9 cellular contexts compared by ENCODE assay signal in genomic region chr14:89773644-89774316, GRCh38.
DNase-seq lines count a peak whose midpoint lies in the region; ATAC-seq and TF ChIP-seq lines count a peak whose summit lies in the region.
"Had no signal": no experiment of that assay in that cellular context is flagged by ENCODE, and none has a peak within 500 bp of the region (broad histone marks: within the 10 kb centered on the region; RNA-seq: fewer than 3 reads in every experiment).

No MANE protein-coding gene starts in this region.

- peak; percentile 83 for DNase-seq in NCI-H510A (lab: John Stamatoyannopoulos, UW)
- DNase-seq in activated CD8-positive, alpha-beta memory T cell treated with anti-CD3 and anti-CD28 coated beads for 48 hours (ENCODE audit: low read depth in 2 of 3, low spot score in 2 of 3): peak; percentile 16 to 26 (median 22)
- peak; percentile 69 for DNase-seq in Right ventricle myocardium superior
- DNase-seq in stimulated activated CD4-positive, alpha-beta T cell treated with anti-CD3 and anti-CD28 coated beads, Interleukin-4, amount 100 ng/mL, for 1 hour: peak; percentile 71
- DNase-seq in dorsolateral prefrontal cortex: no peak
- DNase-seq in ovary: no peak

- intact Hi-C loops in Right ventricle myocardium superior (cut with DNase I) (loop anchor here (5.0 kb wide), 1 partner anchor 731 kb away; no protein-coding TSS in a partner anchor), dorsolateral prefrontal cortex (cut with DNase I) (loop anchor here in 1 of 2 donors (10.0 kb wide), 1 partner anchor 729 kb away; no protein-coding TSS in a partner anchor), ovary (cut with DNase I) (no loop called here)

- ATAC-seq in GM18907 (IDR thresholded peaks at IDR 0.05; ENCODE audit: unreplicated experiment) (peak; percentile 87), HG02970 (IDR thresholded peaks at IDR 0.05; ENCODE audit: low FRiP score, unreplicated experiment) (peak; percentile 65), Right ventricle myocardium superior (ENCODE audit: poor library complexity) (peak; percentile 43)

- TF ChIP-seq CTCF in dorsolateral prefrontal cortex (IDR thresholded peaks at IDR 0.05 in 54 of 56, conservative IDR thresholded peaks at IDR 0.05 in 2 of 56; ENCODE audit: low read depth in 1 of 56, partially characterized antibody in 56 of 56) (no peak), ovary (IDR thresholded peaks at IDR 0.05) (no peak)

- H3K27me3 ChIP-seq in dorsolateral prefrontal cortex (no peaks in the 10 kb centered on the region), ovary (no peaks in the 10 kb centered on the region)

- no peak overlapping the region for H3K4me3 ChIP-seq in dorsolateral prefrontal cortex
- H3K4me3 ChIP-seq in ovary: no peak overlapping the region

- H3K36me3 ChIP-seq in ovary: no peaks in the 10 kb centered on the region

- TF ChIP-seq EP300 in ovary (IDR thresholded peaks at IDR 0.05): no peak

- H3K9me3 ChIP-seq in ovary: no peaks in the 10 kb centered on the region

- WGBS in ovary, 3 donors: 77 to 92% (median 81%) methylated on average over 12 of the region's 12 CpGs

- H3K4me1 ChIP-seq in ovary (ENCODE audit: insufficient read depth): no peaks in the 10 kb centered on the region

- no peak for TF ChIP-seq POLR2A in ovary (IDR thresholded peaks at IDR 0.05)

- H3K27ac ChIP-seq in dorsolateral prefrontal cortex (no peak overlapping the region), ovary (no peak overlapping the region)
- H3K27ac ChIP-seq: epithelial cell of prostate had no signal

Comparison
In these comparisons a context has a peak if more than half of its experiments do, and no peak if none do; other contexts are left out.
1. DNase-seq: peak in NCI-H510A (single experiment), activated CD8-positive, alpha-beta memory T cell treated with anti-CD3 and anti-CD28 coated beads for 48 hours (3 of 3), Right ventricle myocardium superior (single experiment) and stimulated activated CD4-positive, alpha-beta T cell treated with anti-CD3 and anti-CD28 coated beads, Interleukin-4, amount 100 ng/mL, for 1 hour (single experiment); none in dorsolateral prefrontal cortex (0 of 10) and ovary (0 of 5).
2. Peak in every context shown above with its lines, with median percentiles within 50 percentile points of each other: ATAC-seq.